Comparison of ENCODE assay signal across 12 cellular contexts in the genomic region with DNA sequence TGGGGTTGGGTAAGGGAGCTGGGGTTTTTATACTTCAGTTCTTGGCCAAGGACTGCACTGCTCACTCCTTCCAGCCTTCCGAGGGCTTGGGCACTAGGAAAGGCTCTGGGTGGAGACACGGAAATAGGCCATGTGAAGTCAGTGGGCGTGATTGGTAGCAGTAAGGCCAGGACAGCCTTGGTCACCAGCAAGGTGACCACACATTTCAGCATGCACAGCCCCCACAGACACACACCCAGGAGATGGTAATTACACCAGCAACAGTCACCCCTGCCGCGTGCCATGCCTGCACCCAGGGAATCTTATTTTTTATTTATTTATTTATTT.
DNase-seq lines count a peak whose midpoint lies in the region; ATAC-seq and TF ChIP-seq lines count a peak whose summit lies in the region.
"Had no signal": no experiment of that assay in that cellular context is flagged by ENCODE, and none has a peak within 500 bp of the region (broad histone marks: within the 10 kb centered on the region; RNA-seq: fewer than 3 reads in every experiment).

No MANE protein-coding gene starts in this region.

- peak overlapping the region; percentile 79 for H3K4me3 Mint-ChIP-seq in activated naive CD4-positive, alpha-beta T cell treated with anti-CD3 and anti-CD28 coated beads, Interleukin-2, amount 10 ng/mL, durations not matched to agents 7 days and 5 days
- peak overlapping the region in 1 of 5 experiments; percentile 35 for H3K4me3 Mint-ChIP-seq in brain

- DNase-seq in activated naive CD4-positive, alpha-beta T cell treated with anti-CD3 and anti-CD28 coated beads, Interleukin-2, amount 10 ng/mL, durations not matched to agents 7 days and 5 days: no peak
- no peak for DNase-seq in activated naive CD4-positive, alpha-beta T cell treated with anti-CD3 and anti-CD28 coated beads, Interleukin-2, amount 50 U/mL, for 72 hours (ENCODE audit: low spot score in 2 of 2)
- no peak for DNase-seq in tibial artery
- DNase-seq in epidermal melanocyte (ENCODE audit: insufficient read length, low spot score): no peak
- DNase-seq: activated CD4-positive, alpha-beta T cell treated with anti-CD3 and anti-CD28 coated beads for 48 hours; MV-4-11; OCI-M1 had no signal

- peak overlapping the region in 1 of 2 donors; percentile 57 for H3K9ac ChIP-seq in mucosa of rectum (ENCODE audit: low read depth in 1 of 2, low read length in 2 of 2)
- H3K9ac ChIP-seq: parathyroid adenoma had no signal

- H3K4me1 Mint-ChIP-seq in activated naive CD4-positive, alpha-beta T cell treated with anti-CD3 and anti-CD28 coated beads, Interleukin-2, amount 10 ng/mL, durations not matched to agents 7 days and 5 days: peaks cover 91% of the 10 kb centered on the region
- peaks cover 73% of the 10 kb centered on the region for H3K4me1 Mint-ChIP-seq in brain

- peaks cover 57 to 60% of the 10 kb centered on the region in 2 donors for H3K4me1 ChIP-seq in mucosa of rectum (ENCODE audit: control insufficient read depth in 2 of 2, insufficient read depth in 2 of 2, low read length in 2 of 2)
- peaks cover 9 to 83% (median 70%) of the 10 kb centered on the region in 4 donors for H3K4me1 ChIP-seq in tibial artery

- no peak for ATAC-seq in activated naive CD4-positive, alpha-beta T cell treated with anti-CD3 and anti-CD28 coated beads, Interleukin-2, amount 50 U/mL, for 72 hours
- ATAC-seq in HG03025 (IDR thresholded peaks at IDR 0.05; ENCODE audit: low FRiP score, unreplicated experiment) (no peak), GM19463 (IDR thresholded peaks at IDR 0.05; ENCODE audit: unreplicated experiment) (no peak)

- no peaks in the 10 kb centered on the region for H3K9me3 Mint-ChIP-seq in activated naive CD4-positive, alpha-beta T cell treated with anti-CD3 and anti-CD28 coated beads, Interleukin-2, amount 10 ng/mL, durations not matched to agents 7 days and 5 days
- no peaks in the 10 kb centered on the region for H3K9me3 Mint-ChIP-seq in activated naive CD4-positive, alpha-beta T cell treated with anti-CD3 and anti-CD28 coated beads, Interleukin-2, amount 50 U/mL, for 72 hours
- H3K9me3 Mint-ChIP-seq in brain: no peaks in the 10 kb centered on the region

- H3K36me3 ChIP-seq in mucosa of rectum (ENCODE audit: control insufficient read depth in 2 of 2, insufficient read depth in 2 of 2, low read length in 2 of 2) (no peaks in the 10 kb centered on the region), tibial artery (no peaks in the 10 kb centered on the region)

- H3K4me3 ChIP-seq in mucosa of rectum (ENCODE audit: low read length in 2 of 2) (peak overlapping the region in 1 of 2 donors; percentile 45), tibial artery (no peak overlapping the region)

- H3K27ac ChIP-seq in mucosa of rectum (ENCODE audit: low read depth in 2 of 2, low read length in 2 of 2) (peak overlapping the region; percentile 88 to 89), tibial artery (peak overlapping the region; percentile 77 to 79)

- TF ChIP-seq CTCF in brain (conservative IDR thresholded peaks at IDR 0.05): no peak
- no peak for TF ChIP-seq CTCF in tibial artery (IDR thresholded peaks at IDR 0.05)

- H3K27ac Mint-ChIP-seq in activated naive CD4-positive, alpha-beta T cell treated with anti-CD3 and anti-CD28 coated beads, Interleukin-2, amount 10 ng/mL, durations not matched to agents 7 days and 5 days: peak overlapping the region; percentile 95
- H3K27ac Mint-ChIP-seq in activated naive CD4-positive, alpha-beta T cell treated with anti-CD3 and anti-CD28 coated beads, Interleukin-2, amount 50 U/mL, for 72 hours: peak overlapping the region in 1 of 2 donors; percentile 55
- peak overlapping the region; percentile 48 to 94 (median 83) for H3K27ac Mint-ChIP-seq in brain

- no peaks in the 10 kb centered on the region for H3K27me3 Mint-ChIP-seq in activated naive CD4-positive, alpha-beta T cell treated with anti-CD3 and anti-CD28 coated beads, Interleukin-2, amount 10 ng/mL, durations not matched to agents 7 days and 5 days
- peaks cover 6% of the 10 kb centered on the region for H3K27me3 Mint-ChIP-seq in brain

- H3K36me3 Mint-ChIP-seq in activated naive CD4-positive, alpha-beta T cell treated with anti-CD3 and anti-CD28 coated beads, Interleukin-2, amount 10 ng/mL, durations not matched to agents 7 days and 5 days: peaks cover 57% of the 10 kb centered on the region
- no peaks in the 10 kb centered on the region for H3K36me3 Mint-ChIP-seq in activated naive CD4-positive, alpha-beta T cell treated with anti-CD3 and anti-CD28 coated beads, Interleukin-2, amount 50 U/mL, for 72 hours
- H3K36me3 Mint-ChIP-seq in brain: peaks cover 3% of the 10 kb centered on the region

- intact Hi-C loops in tibial artery (cut with DNase I; ENCODE audit: low total_unique reads): no loop called here

- H3K9me3 ChIP-seq in mucosa of rectum (ENCODE audit: control insufficient read depth in 2 of 2, low read length in 2 of 2) (no peaks in the 10 kb centered on the region), tibial artery (no peaks in the 10 kb centered on the region)

- CTCF ChIA-PET in activated naive CD4-positive, alpha-beta T cell treated with anti-CD3 and anti-CD28 coated beads, Interleukin-2, amount 10 ng/mL, durations not matched to agents 7 days and 5 days (lab: Charles Lee): interaction anchor here (1.5 to 6.9 kb wide), 3 partner anchors 17 to 102 kb away, joined by 5 to 38 read pairs (median 28); no protein-coding TSS in a partner anchor

- H3K27me3 ChIP-seq in mucosa of rectum (ENCODE audit: control insufficient read depth in 2 of 2, insufficient read depth in 2 of 2, low read length in 2 of 2): no peaks in the 10 kb centered on the region
- H3K27me3 ChIP-seq in tibial artery: no peaks in the 10 kb centered on the region
